Comparison of ENCODE assay signal across 15 cellular contexts in the genomic region with DNA sequence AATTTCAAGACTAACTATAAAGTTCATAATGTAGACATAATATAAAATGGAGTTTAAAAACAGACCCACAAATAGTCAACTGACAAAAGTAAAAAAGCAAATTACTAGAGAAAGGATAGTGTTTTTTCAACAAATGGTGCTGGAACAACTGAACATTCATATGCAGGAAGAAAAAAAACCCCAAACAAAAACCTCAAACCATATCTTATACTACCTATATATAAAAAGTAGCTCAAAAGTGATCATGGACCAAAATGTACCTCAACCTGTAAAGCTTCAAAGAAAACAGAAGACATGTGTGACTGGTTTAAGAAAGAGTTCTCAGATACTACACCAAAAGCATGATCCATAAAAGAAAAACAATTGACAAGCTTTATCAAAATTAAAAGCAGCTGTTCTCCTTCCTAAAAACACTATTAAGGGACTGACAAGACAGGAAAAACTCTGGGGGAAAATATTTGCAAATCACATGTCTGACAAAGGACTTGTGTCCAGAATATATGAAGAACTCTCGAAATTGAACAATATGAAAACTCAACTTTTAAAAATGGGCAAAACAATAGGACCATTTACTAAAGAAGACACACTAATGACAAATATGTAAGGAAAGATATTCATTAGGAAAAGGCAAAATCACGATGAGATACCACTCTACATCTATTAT. TPM values are rescaled to one million over a fixed set of nuclear protein-coding genes. Genes with fewer than 3 reads are reported as not detected.
DNase-seq lines count a peak whose midpoint lies in the region; ATAC-seq, FAIRE-seq and TF ChIP-seq lines count a peak whose summit lies in the region.
"Had no signal": no experiment of that assay in that cellular context is flagged by ENCODE, and none has a peak within 500 bp of the region (broad histone marks: within the 10 kb centered on the region; RNA-seq: fewer than 3 reads in every experiment).

No MANE protein-coding gene starts in this region.

- H3K4me3 ChIP-seq in left ventricle myocardium inferior (no peak overlapping the region), heart right ventricle (no peak overlapping the region), HepG2 (replicated peaks in 1 of 3; ENCODE audit: insufficient read depth in 1 of 3, low read depth in 2 of 3, low read length in 3 of 3) (no peak overlapping the region)
- H3K4me3 ChIP-seq: GM23338, prostate gland had no signal

- no peak for TF ChIP-seq RAD21 in HepG2 (CRISPR knock-in tag; IDR thresholded peaks at IDR 0.05)

- no TSS peak for BruUV-seq in HepG2 (replicated peaks; lab: Mats Ljungman, UMichigan)

- H4K20me1 ChIP-seq in HepG2 (ENCODE audit: insufficient read depth, low read length), result no peaks in the 10 kb centered on the region; the same call in 1 of the 2 replicates

- H3K4me1 ChIP-seq in left ventricle myocardium inferior (peaks cover 74% of the 10 kb centered on the region), heart right ventricle (peaks cover 0 to 65% (median 35%) of the 10 kb centered on the region in 9 donors), HepG2 (ENCODE audit: insufficient read depth, low read length) (peaks cover 83% of the 10 kb centered on the region)
- H3K4me1 ChIP-seq: prostate gland had no signal

- intact Hi-C loops in left ventricle myocardium inferior (cut with micrococcal nuclease), result no loop called here
- intact Hi-C loops in heart right ventricle (cut with DNase I), result no loop called here
- intact Hi-C loops in activated CD8-positive, alpha-beta T cell treated with anti-CD3 and anti-CD28 coated beads for 36 hours (cut with micrococcal nuclease), result no loop called here
- intact Hi-C loops in HepG2 (cut with micrococcal nuclease; ENCODE audit: unreplicated experiment), result no loop called here

- POLR2A ChIA-PET in activated CD8-positive, alpha-beta T cell treated with anti-CD3 and anti-CD28 coated beads for 36 hours (lab: Charles Lee), result interaction anchor here (1.6 to 4.0 kb wide), 3 partner anchors 11 to 23 kb away, joined by 4 to 23 read pairs (median 18); partner anchors contain the start of gene ARID4A
- POLR2A ChIA-PET in HepG2 (lab: Yijun Ruan, JAX), result interaction anchor here (0.6 to 7.3 kb wide), 5 partner anchors 10 to 31 kb away, joined by 3 to 92 read pairs (median 7); partner anchors contain the start of genes ARID4A and PSMA3

- peak overlapping the region; percentile 95 for H3K27ac Mint-ChIP-seq in activated CD8-positive, alpha-beta T cell treated with anti-CD3 and anti-CD28 coated beads for 36 hours
- H3K27ac Mint-ChIP-seq: GM23338 had no signal

- in situ Hi-C loops in HepG2 (cut with HindIII; ENCODE audit: extremely low pct_ligation_motif_present, low pct_unique_long_range_greater_than_20kb), result no loop called here

- WGBS in heart right ventricle, 2 donors, result 62 to 65% methylated on average over 2 of the region's 2 CpGs
- WGBS in HepG2 (ENCODE audit: low lambda C conversion rate), result 84% methylated on average over 2 of the region's 2 CpGs

- no peak overlapping the region for H3K4me2 ChIP-seq in HepG2 (ENCODE audit: low read depth, low read length)
- H3K4me2 ChIP-seq: GM23338 had no signal

- H3K4me3 Mint-ChIP-seq in activated CD8-positive, alpha-beta T cell treated with anti-CD3 and anti-CD28 coated beads for 36 hours, result peak overlapping the region; percentile 1
- H3K4me3 Mint-ChIP-seq: GM23338 had no signal

- ATAC-seq in heart right ventricle, result no peak
- ATAC-seq in activated CD8-positive, alpha-beta T cell treated with anti-CD3 and anti-CD28 coated beads for 36 hours, result peak; percentile 26
- ATAC-seq in HepG2, result no peak
- ATAC-seq in HG03175 (IDR thresholded peaks at IDR 0.05; ENCODE audit: unreplicated experiment), result no peak
- no peak for ATAC-seq in GM19023 (IDR thresholded peaks at IDR 0.05; ENCODE audit: unreplicated experiment)
- ATAC-seq: GM23338 had no signal

- no peak for TF ChIP-seq POLR2A in HepG2 (IDR thresholded peaks at IDR 0.05; ENCODE audit: insufficient read depth in 1 of 2, low read depth in 2 of 2, low read length in 2 of 2)

- H3K9ac ChIP-seq in HepG2 (ENCODE audit: insufficient read depth, low read depth, low read length), result no peak overlapping the region

- no peak for FAIRE-seq in HepG2 (lab: Jason Lieb, UNC)

- H3K27ac ChIP-seq in left ventricle myocardium inferior (replicated peaks) (peak overlapping the region; percentile 4), heart right ventricle (no peak overlapping the region), HepG2 (ENCODE audit: extremely low read length, insufficient read depth, low read length) (peak overlapping the region; percentile 36)
- H3K27ac ChIP-seq: epithelial cell of prostate, prostate gland had no signal

- H3K27me3 ChIP-seq in left ventricle myocardium inferior (ENCODE audit: low read depth) (no peaks in the 10 kb centered on the region), heart right ventricle (no peaks in the 10 kb centered on the region), HepG2 (ENCODE audit: control insufficient read depth in 1 of 2, insufficient read depth in 2 of 2, low read length in 2 of 2) (no peaks in the 10 kb centered on the region)

- H3K36me3 ChIP-seq in left ventricle myocardium inferior (peaks cover 63% of the 10 kb centered on the region), heart right ventricle (peaks cover 0 to 97% (median 38%) of the 10 kb centered on the region in 9 donors), HepG2 (replicated peaks in 1 of 2; ENCODE audit: control insufficient read depth in 1 of 2, insufficient read depth in 2 of 2, low read length in 2 of 2) (peaks cover 4 to 46% of the 10 kb centered on the region in 2 experiments)

- H3K27me3 Mint-ChIP-seq in activated CD8-positive, alpha-beta T cell treated with anti-CD3 and anti-CD28 coated beads for 36 hours, result no peaks in the 10 kb centered on the region

- peaks cover 82% of the 10 kb centered on the region for H3K79me2 ChIP-seq in HepG2 (ENCODE audit: insufficient read depth, low read length)

- TF ChIP-seq CTCF in left ventricle myocardium inferior (IDR thresholded peaks at IDR 0.05; ENCODE audit: borderline replicate concordance) (no peak), heart right ventricle (IDR thresholded peaks at IDR 0.05) (no peak), HepG2 (CRISPR knock-in tag; IDR thresholded peaks at IDR 0.05) (no peak)
- no peak for TF ChIP-seq CTCF in activated CD8-positive, alpha-beta T cell treated with anti-CD3 and anti-CD28 coated beads for 36 hours (IDR thresholded peaks at IDR 0.05)

- no peaks in the 10 kb centered on the region for H3K9me3 Mint-ChIP-seq in activated CD8-positive, alpha-beta T cell treated with anti-CD3 and anti-CD28 coated beads for 36 hours
- H3K9me3 Mint-ChIP-seq: GM23338 had no signal

- no peak overlapping the region for H2AFZ ChIP-seq in HepG2 (ENCODE audit: low read length)
- H2AFZ ChIP-seq: GM23338 had no signal

- peaks cover 64% of the 10 kb centered on the region for H3K36me3 Mint-ChIP-seq in activated CD8-positive, alpha-beta T cell treated with anti-CD3 and anti-CD28 coated beads for 36 hours (ENCODE audit: low read depth)

- DNase-seq in left ventricle myocardium inferior, result no peak
- DNase-seq in heart right ventricle, result no peak
- DNase-seq in activated CD8-positive, alpha-beta T cell treated with anti-CD3 and anti-CD28 coated beads for 36 hours, result no peak
- no peak for DNase-seq in HepG2 (ENCODE audit: low spot score)
- DNase-seq in NCI-H1105 treated with DMSO at 0.1 percent for 48 hours (lab: John Stamatoyannopoulos, UW), result no peak
- no peak for DNase-seq in HPDE6-E6E7 (ENCODE audit: extremely low spot score)
- DNase-seq: activated CD8-positive, alpha-beta memory T cell treated with anti-CD3 and anti-CD28 coated beads, Interleukin-2, amount 50 U/mL, for 48 hours; EL; NCI-H345; OCI-M1 had no signal

- peaks cover 45% of the 10 kb centered on the region for H3K4me1 Mint-ChIP-seq in activated CD8-positive, alpha-beta T cell treated with anti-CD3 and anti-CD28 coated beads for 36 hours (ENCODE audit: low read depth)
- H3K4me1 Mint-ChIP-seq: GM23338 had no signal

- CTCF ChIA-PET in activated CD8-positive, alpha-beta T cell treated with anti-CD3 and anti-CD28 coated beads for 36 hours (lab: Charles Lee), result interaction anchor here (1.1 to 2.0 kb wide), 3 partner anchors 21 to 152 kb away, joined by 3 to 4 read pairs (median 3); partner anchors contain the start of gene KIAA0586
- CTCF ChIA-PET in HepG2 (lab: Yijun Ruan, JAX; ENCODE audit: low intra/inter-chr PET ratio, low total read pairs), result no interaction called here

- TF ChIP-seq EP300 in HepG2 (IDR thresholded peaks at IDR 0.05; ENCODE audit: low read depth in 2 of 2, low read length in 2 of 2) (no peak), HepG2 (CRISPR knock-in tag; IDR thresholded peaks at IDR 0.05; ENCODE audit: borderline replicate concordance) (no peak)

- H3K9me3 ChIP-seq in left ventricle myocardium inferior (replicated peaks) (no peaks in the 10 kb centered on the region), heart right ventricle (no peaks in the 10 kb centered on the region), HepG2 (ENCODE audit: low read length) (no peaks in the 10 kb centered on the region)
- H3K9me3 ChIP-seq: prostate gland had no signal

RNA-seq across cellular contexts. Expression of gene ARID4A, which starts 22.7 kb away (rescaled TPM):
- total RNA-seq in left ventricle myocardium inferior (14.2 TPM), heart right ventricle (10 to 100 TPM; 14.0 to 19.1 (median 17.3) TPM), HepG2 (2016; rRNA removed; fragmentation: Illumina TruSeq; extraction: Trizol) (9.7 and 9.9 TPM in 2 replicates)
- polyA plus RNA-seq in heart right ventricle (10 to 100 TPM in 1 of 2 donors, 1 to 10 TPM in 1; 2.7 to 18.7 TPM), HepG2 (2011; rRNA removed) (6.2 and 7.2 TPM in 2 replicates)
- 10 to 100 TPM; 22.1 to 22.4 TPM for total RNA-seq in activated CD8-positive, alpha-beta T cell treated with anti-CD3 and anti-CD28 coated beads for 36 hours
- total RNA-seq in HepG2 (2016; cell fraction: cytosol; rRNA removed; fragmentation: Illumina TruSeq; extraction: Trizol; ENCODE audit: low read depth), result 27.6 and 35.2 TPM in 2 replicates
- total RNA-seq in HepG2 (2016; cell fraction: insoluble cytoplasmic fraction; rRNA removed; fragmentation: Illumina TruSeq; extraction: Trizol), result 8.3 and 10.4 TPM in 2 replicates
- 10.1 and 11.0 TPM in 2 replicates for total RNA-seq in HepG2 (2016; cell fraction: membrane; rRNA removed; fragmentation: Illumina TruSeq; extraction: Trizol)
- total RNA-seq in HepG2 (2016; cell fraction: nucleus; rRNA removed; fragmentation: Illumina TruSeq; extraction: Trizol), result 20.6 and 24.9 TPM in 2 replicates
- polyA plus RNA-seq in HepG2 (2011; cell fraction: cytosol; rRNA removed), result 1.9 and 3.0 TPM in 2 replicates
- 11.9 and 12.4 TPM in 2 replicates for polyA plus RNA-seq in HepG2 (2011; cell fraction: nucleus; rRNA removed)
- polyA plus RNA-seq in HepG2 (2012), result 9.0 and 12.9 TPM in 2 replicates
- 0.31 and 0.49 TPM in 2 replicates for polyA plus RNA-seq in HepG2 (2016; cell fraction: cytosol; fragmentation: Illumina TruSeq; extraction: Trizol; ENCODE audit: low read depth)
- polyA plus RNA-seq in HepG2 (2016; cell fraction: insoluble cytoplasmic fraction; fragmentation: Illumina TruSeq; extraction: Trizol; ENCODE audit: low read depth), result 10.4 and 10.9 TPM in 2 replicates
- polyA plus RNA-seq in HepG2 (2016; cell fraction: membrane; fragmentation: Illumina TruSeq; extraction: Trizol; ENCODE audit: low read depth), result 1.0 and 1.1 TPM in 2 replicates
- polyA plus RNA-seq in HepG2 (2016; cell fraction: nucleus; fragmentation: Illumina TruSeq; extraction: Trizol; ENCODE audit: insufficient read depth, low read depth), result 25.3 and 34.6 TPM in 2 replicates
- polyA minus RNA-seq in HepG2 (2011; rRNA and poly(A)+ RNA removed; ENCODE audit: low replicate concordance), result 5.8 and 8.2 TPM in 2 replicates
- 6.2 and 8.8 TPM in 2 replicates for polyA minus RNA-seq in HepG2 (2011; cell fraction: cytosol; rRNA and poly(A)+ RNA removed)
- 73.2 and 80.9 TPM in 2 replicates for polyA minus RNA-seq in HepG2 (2011; cell fraction: nucleus; rRNA and poly(A)+ RNA removed)

RNA-seq across cellular contexts. Expression of gene PSMA3, which starts 31.0 kb away (rescaled TPM):
- 161 TPM for total RNA-seq in left ventricle myocardium inferior
- total RNA-seq in heart right ventricle, result 100 to 1,000 TPM; 122 to 235 (median 150) TPM
- polyA plus RNA-seq in heart right ventricle, result 100 to 1,000 TPM; 207 to 227 TPM
- 100 to 1,000 TPM; 378 to 401 TPM for total RNA-seq in activated CD8-positive, alpha-beta T cell treated with anti-CD3 and anti-CD28 coated beads for 36 hours
- total RNA-seq in HepG2 (2016; rRNA removed; fragmentation: Illumina TruSeq; extraction: Trizol), result 275 and 443 TPM in 2 replicates
- 91.1 and 98.5 TPM in 2 replicates for total RNA-seq in HepG2 (2016; cell fraction: cytosol; rRNA removed; fragmentation: Illumina TruSeq; extraction: Trizol; ENCODE audit: low read depth)
- 286 and 449 TPM in 2 replicates for total RNA-seq in HepG2 (2016; cell fraction: insoluble cytoplasmic fraction; rRNA removed; fragmentation: Illumina TruSeq; extraction: Trizol)
- total RNA-seq in HepG2 (2016; cell fraction: membrane; rRNA removed; fragmentation: Illumina TruSeq; extraction: Trizol), result 85.3 and 99.1 TPM in 2 replicates
- total RNA-seq in HepG2 (2016; cell fraction: nucleus; rRNA removed; fragmentation: Illumina TruSeq; extraction: Trizol), result 143 and 154 TPM in 2 replicates
- 167 and 232 TPM in 2 replicates for polyA plus RNA-seq in HepG2 (2011; rRNA removed)
- 146 and 177 TPM in 2 replicates for polyA plus RNA-seq in HepG2 (2011; cell fraction: cytosol; rRNA removed)
- polyA plus RNA-seq in HepG2 (2011; cell fraction: nucleus; rRNA removed), result 47.5 and 66.3 TPM in 2 replicates
- polyA plus RNA-seq in HepG2 (2012), result 133 and 136 TPM in 2 replicates
- 61.4 and 63.4 TPM in 2 replicates for polyA plus RNA-seq in HepG2 (2016; cell fraction: cytosol; fragmentation: Illumina TruSeq; extraction: Trizol; ENCODE audit: low read depth)
- polyA plus RNA-seq in HepG2 (2016; cell fraction: insoluble cytoplasmic fraction; fragmentation: Illumina TruSeq; extraction: Trizol; ENCODE audit: low read depth), result 402 and 430 TPM in 2 replicates
- 72.9 and 75.0 TPM in 2 replicates for polyA plus RNA-seq in HepG2 (2016; cell fraction: membrane; fragmentation: Illumina TruSeq; extraction: Trizol; ENCODE audit: low read depth)
- polyA plus RNA-seq in HepG2 (2016; cell fraction: nucleus; fragmentation: Illumina TruSeq; extraction: Trizol; ENCODE audit: insufficient read depth, low read depth), result 170 and 172 TPM in 2 replicates
- 80.9 and 206 TPM in 2 replicates for polyA minus RNA-seq in HepG2 (2011; rRNA and poly(A)+ RNA removed; ENCODE audit: low replicate concordance)
- polyA minus RNA-seq in HepG2 (2011; cell fraction: cytosol; rRNA and poly(A)+ RNA removed), result 48.7 and 51.6 TPM in 2 replicates
- 75.1 and 78.7 TPM in 2 replicates for polyA minus RNA-seq in HepG2 (2011; cell fraction: nucleus; rRNA and poly(A)+ RNA removed)

Comparison
In these comparisons a context has a peak if more than half of its experiments do, and no peak if none do; other contexts are left out.
1. H3K27ac ChIP-seq: peak in left ventricle myocardium inferior (single experiment) and HepG2 (single experiment); none in heart right ventricle (0 of 10).